Comparison of ENCODE assay signal across 17 cellular contexts in genomic region chr7:134502463-134502862, GRCh38. TPM values are rescaled to one million over a fixed set of nuclear protein-coding genes. Genes with fewer than 3 reads are reported as not detected.
DNase-seq lines count a peak whose midpoint lies in the region; ATAC-seq and TF ChIP-seq lines count a peak whose summit lies in the region.
"Had no signal": no experiment of that assay in that cellular context is flagged by ENCODE, and none has a peak within 500 bp of the region (broad histone marks: within the 10 kb centered on the region; RNA-seq: fewer than 3 reads in every experiment).

No MANE protein-coding gene starts in this region.

- TF ChIP-seq CTCF in cardiac fibroblast (IDR thresholded peaks at IDR 0.05; ENCODE audit: low read depth, low read length) (no peak), uterus (IDR thresholded peaks at IDR 0.05) (no peak)

- no peaks in the 10 kb centered on the region for H3K9me3 Mint-ChIP-seq in effector memory CD8-positive, alpha-beta T cell
- H3K9me3 Mint-ChIP-seq: stimulated activated naive CD8-positive, alpha-beta T cell treated with anti-CD3 and anti-CD28 coated beads, Interleukin-15, Interleukin-2, amounts not matched to agents 100 ng/mL and 50 ng/mL, for 24 hours had no signal

- no peaks in the 10 kb centered on the region for H3K27me3 ChIP-seq in uterus

- H3K27ac ChIP-seq in uterus, result peak overlapping the region in 1 of 2 donors; percentile 33

- H3K4me1 ChIP-seq in uterus, result no peaks in the 10 kb centered on the region

- ATAC-seq in GM18870 (IDR thresholded peaks at IDR 0.05; ENCODE audit: unreplicated experiment), result no peak
- ATAC-seq in effector memory CD8-positive, alpha-beta T cell (replicated peaks), result no peak
- ATAC-seq: left colon had no signal

- H3K4me1 Mint-ChIP-seq in effector memory CD8-positive, alpha-beta T cell (ENCODE audit: low read depth in 2 of 2), result no peaks in the 10 kb centered on the region

- no peak overlapping the region for H3K4me3 Mint-ChIP-seq in effector memory CD8-positive, alpha-beta T cell
- H3K4me3 Mint-ChIP-seq: stimulated activated naive CD8-positive, alpha-beta T cell treated with anti-CD3 and anti-CD28 coated beads, Interleukin-15, Interleukin-2, amounts not matched to agents 100 ng/mL and 50 ng/mL, for 24 hours had no signal

- intact Hi-C loops in uterus (cut with DNase I; ENCODE audit: low total_unique reads), result no loop called here

- H3K27me3 Mint-ChIP-seq in effector memory CD8-positive, alpha-beta T cell, result peaks cover 5 to 39% of the 10 kb centered on the region in 2 donors

- no peak overlapping the region for H3K27ac Mint-ChIP-seq in effector memory CD8-positive, alpha-beta T cell
- H3K27ac Mint-ChIP-seq: stimulated activated naive CD8-positive, alpha-beta T cell treated with anti-CD3 and anti-CD28 coated beads, Interleukin-15, Interleukin-2, amounts not matched to agents 100 ng/mL and 50 ng/mL, for 24 hours had no signal

- DNase-seq in SKM-1 treated with dmso at 0.1 percent for 144 hours (lab: John Stamatoyannopoulos, UW; ENCODE audit: unreplicated experiment) (peak; percentile 33), SKM-1 (lab: John Stamatoyannopoulos, UW; ENCODE audit: unreplicated experiment) (no peak), cardiac fibroblast (ENCODE audit: low read depth in 2 of 2) (peak; percentile 80 to 84), kidney tubule cell (ENCODE audit: low spot score) (peak; percentile 22), uterus (peak; percentile 35 to 52), NCI-H146 (lab: John Stamatoyannopoulos, UW) (no peak)
- no peak for DNase-seq in effector memory CD8-positive, alpha-beta T cell
- DNase-seq: 8988T; activated CD8-positive, alpha-beta memory T cell treated with anti-CD3 and anti-CD28 coated beads, Interleukin-2, amount 50 U/mL, for 4 hours; DMS79; NCI-H2029; stimulated activated CD4-positive, alpha-beta T cell treated with anti-CD3 and anti-CD28 coated beads, Interleukin-4, amount 100 ng/mL, for 24 hours had no signal

- H3K9me3 ChIP-seq in uterus, result no peaks in the 10 kb centered on the region

- H3K4me3 ChIP-seq in cardiac fibroblast (replicated peaks in 1 of 2; ENCODE audit: low read depth in 2 of 2, low read length in 2 of 2) (no peak overlapping the region), uterus (no peak overlapping the region)

- TF ChIP-seq POLR2A in uterus (IDR thresholded peaks at IDR 0.05), result no peak

- no peaks in the 10 kb centered on the region for H3K36me3 Mint-ChIP-seq in effector memory CD8-positive, alpha-beta T cell (ENCODE audit: insufficient read depth)

- H3K36me3 ChIP-seq in uterus, result no peaks in the 10 kb centered on the region

RNA-seq across cellular contexts. Expression of gene AKR1B10, which starts 24.9 kb away (rescaled TPM):
- under 1 TPM in 1 of 4 donors, not detected in 3; 0.48 TPM for total RNA-seq in uterus
- total RNA-seq: epithelial cell of proximal tubule had no signal

RNA-seq across cellular contexts. Expression of gene AKR1B1, which starts 43.6 kb away (rescaled TPM):
- total RNA-seq in uterus, result 10 to 100 TPM; 10.8 to 69.3 (median 40.8) TPM

RNA-seq across cellular contexts. Expression of gene AKR1B15, which starts 46.4 kb away (rescaled TPM):
- not detected for total RNA-seq in uterus
- total RNA-seq: epithelial cell of proximal tubule, omental fat pad had no signal

Comparison
In these comparisons a context has a peak if more than half of its experiments do, and no peak if none do; other contexts are left out.
1. DNase-seq: peak in SKM-1 treated with dmso at 0.1 percent for 144 hours (single experiment), cardiac fibroblast (2 of 2), kidney tubule cell (single experiment) and uterus (2 of 2); none in SKM-1 (single experiment), NCI-H146 (single experiment) and effector memory CD8-positive, alpha-beta T cell (0 of 3).